28 cellular contexts compared by ENCODE assay signal in the genomic region with DNA sequence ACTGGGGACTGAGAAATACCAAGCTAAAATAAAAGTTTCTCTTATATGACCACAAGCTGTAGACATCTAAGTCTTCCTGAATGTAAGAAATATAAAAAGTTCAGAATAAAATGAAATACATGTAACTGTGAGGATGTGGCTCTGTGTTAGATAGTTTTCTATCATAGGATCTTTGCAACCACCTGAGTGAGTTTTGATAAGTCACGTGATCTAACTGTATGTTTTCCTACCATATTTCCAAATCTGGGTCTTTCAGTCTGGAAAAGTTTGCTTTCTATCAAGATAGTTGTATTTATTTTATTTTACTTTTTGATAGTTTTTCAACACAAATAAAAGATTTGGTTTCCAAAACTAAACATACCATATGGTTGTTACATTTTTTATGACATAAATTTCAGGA.
"Had no signal": no experiment of that assay in that cellular context is flagged by ENCODE, and none has a peak within 500 bp of the region (broad histone marks: within the 10 kb centered on the region; RNA-seq: fewer than 3 reads in every experiment).

No MANE protein-coding gene starts in this region.

- H3K27ac Mint-ChIP-seq: stimulated activated effector memory CD8-positive, alpha-beta T cell treated with anti-CD3 and anti-CD28 coated beads, Interleukin-12 subunit alpha, Interleukin-12 subunit beta, amount 100 ng/mL, for 72 hours; stimulated activated memory B cell treated with anti-CD40 and anti-IgM and Interleukin-4, amounts not matched to agents 10 μg/mL and 1 μg/mL and 100 μg/mL, for 72 hours; stimulated activated naive B cell treated with anti-CD40 and anti-IgM and Interleukin-4, amounts not matched to agents 10 μg/mL and 1 μg/mL and 100 μg/mL, for 72 hours; stimulated activated naive CD8-positive, alpha-beta T cell treated with anti-CD3 and anti-CD28 coated beads, Interleukin-15, amount 100 ng/mL, for 72 hours; stimulated activated naive CD8-positive, alpha-beta T cell treated with anti-CD3 and anti-CD28 coated beads, Interleukin-15, Interleukin-2, amounts not matched to agents 100 ng/mL and 50 ng/mL, for 24 hours; type B pancreatic cell had no signal

- FAIRE-seq: urothelium cell line had no signal

- H3K36me3 ChIP-seq: stomach, suprapubic skin, thoracic aorta, thyroid gland, tibial artery, tibial nerve, transverse colon, upper lobe of left lung, upper lobe of right lung, uterus, vagina had no signal

- H3K27ac ChIP-seq: stomach, suprapubic skin, testis, thoracic aorta, thyroid gland, tibial artery, tibial nerve, transverse colon, upper lobe of left lung, upper lobe of right lung, uterus, vagina had no signal

- H3K4me1 Mint-ChIP-seq: stimulated activated effector memory CD8-positive, alpha-beta T cell treated with anti-CD3 and anti-CD28 coated beads, Interleukin-12 subunit alpha, Interleukin-12 subunit beta, amount 100 ng/mL, for 72 hours; stimulated activated memory B cell treated with anti-CD40 and anti-IgM and Interleukin-4, amounts not matched to agents 10 μg/mL and 1 μg/mL and 100 μg/mL, for 72 hours; stimulated activated naive B cell treated with anti-CD40 and anti-IgM and Interleukin-4, amounts not matched to agents 10 μg/mL and 1 μg/mL and 100 μg/mL, for 72 hours; stimulated activated naive CD8-positive, alpha-beta T cell treated with anti-CD3 and anti-CD28 coated beads, Interleukin-15, amount 100 ng/mL, for 72 hours had no signal

- H3K27me3 Mint-ChIP-seq: stimulated activated memory B cell treated with anti-CD40 and anti-IgM and Interleukin-4, amounts not matched to agents 10 μg/mL and 1 μg/mL and 100 μg/mL, for 72 hours; stimulated activated naive B cell treated with anti-CD40 and anti-IgM and Interleukin-4, amounts not matched to agents 10 μg/mL and 1 μg/mL and 100 μg/mL, for 72 hours; stimulated activated naive CD8-positive, alpha-beta T cell treated with anti-CD3 and anti-CD28 coated beads, Interleukin-15, amount 100 ng/mL, for 72 hours; stimulated activated naive CD8-positive, alpha-beta T cell treated with anti-CD3 and anti-CD28 coated beads, Interleukin-15, Interleukin-2, amounts not matched to agents 100 ng/mL and 50 ng/mL, for 24 hours; type B pancreatic cell had no signal

- H3K9me3 ChIP-seq: stomach, suprapubic skin, testis, thoracic aorta, thyroid gland, tibial artery, tibial nerve, transverse colon, upper lobe of left lung, uterus, vagina had no signal

- H3K36me3 Mint-ChIP-seq: stimulated activated effector memory CD8-positive, alpha-beta T cell treated with anti-CD3 and anti-CD28 coated beads, Interleukin-12 subunit alpha, Interleukin-12 subunit beta, amount 100 ng/mL, for 72 hours; stimulated activated memory B cell treated with anti-CD40 and anti-IgM and Interleukin-4, amounts not matched to agents 10 μg/mL and 1 μg/mL and 100 μg/mL, for 72 hours; stimulated activated naive B cell treated with anti-CD40 and anti-IgM and Interleukin-4, amounts not matched to agents 10 μg/mL and 1 μg/mL and 100 μg/mL, for 72 hours; type B pancreatic cell had no signal

- ATAC-seq: stimulated activated effector memory CD8-positive, alpha-beta T cell treated with anti-CD3 and anti-CD28 coated beads, Interleukin-12 subunit alpha, Interleukin-12 subunit beta, amount 100 ng/mL, for 72 hours; stimulated activated memory B cell treated with anti-CD40 and anti-IgM and Interleukin-4, amounts not matched to agents 10 μg/mL and 1 μg/mL and 100 μg/mL, for 72 hours; stimulated activated naive B cell treated with anti-CD40 and anti-IgM and Interleukin-4, amounts not matched to agents 10 μg/mL and 1 μg/mL and 100 μg/mL, for 72 hours; stimulated activated naive CD8-positive, alpha-beta T cell treated with anti-CD3 and anti-CD28 coated beads, Interleukin-15, amount 100 ng/mL, for 72 hours; stimulated activated naive CD8-positive, alpha-beta T cell treated with anti-CD3 and anti-CD28 coated beads, Interleukin-15, Interleukin-2, amounts not matched to agents 100 U/mL and 50 U/mL, for 24 hours; upper lobe of right lung had no signal

- DNase-seq: stimulated activated CD4-positive, alpha-beta T cell treated with anti-CD3 and anti-CD28 coated beads, Interleukin-4, amount 100 ng/mL, for 1 hour; stimulated activated CD4-positive, alpha-beta T cell treated with anti-CD3 and anti-CD28 coated beads, Interleukin-4, amount 100 ng/mL, for 24 hours; stimulated activated CD4-positive, alpha-beta T cell treated with anti-CD3 and anti-CD28 coated beads, Interleukin-4, amount 100 ng/mL, for 4 hours; stimulated activated CD8-positive, alpha-beta memory T cell treated with anti-CD3 and anti-CD28 coated beads, Interleukin-4, amount 100 ng/mL, for 48 hours; stimulated activated naive B cell treated with anti-CD40 and anti-IgM and Interleukin-4, amounts not matched to agents 10 μg/mL and 1 μg/mL and 100 μg/mL, for 72 hours; stimulated activated naive CD4-positive, alpha-beta T cell; stimulated activated naive CD4-positive, alpha-beta T cell treated with Interleukin-2 at 50 U/mL for 16 hours; stimulated activated naive CD8-positive, alpha-beta T cell treated with anti-CD3 and anti-CD28 coated beads, Interleukin-15, amount 100 ng/mL, for 72 hours; stimulated activated naive CD8-positive, alpha-beta T cell treated with anti-CD3 and anti-CD28 coated beads, Interleukin-15, Interleukin-2, amounts not matched to agents 100 U/mL and 50 U/mL, for 24 hours; stomach; substantia nigra; testis; thyroid gland; tibial artery; transverse colon; trophoblast cell; upper lobe of left lung; upper lobe of right lung; uterus had no signal

- H3K27me3 ChIP-seq: stomach, suprapubic skin, testis, thyroid gland, tibial artery, tibial nerve, transverse colon, upper lobe of left lung, upper lobe of right lung, uterus, vagina had no signal

- H3K9me3 Mint-ChIP-seq: stimulated activated memory B cell treated with anti-CD40 and anti-IgM and Interleukin-4, amounts not matched to agents 10 μg/mL and 1 μg/mL and 100 μg/mL, for 72 hours; stimulated activated naive CD8-positive, alpha-beta T cell treated with anti-CD3 and anti-CD28 coated beads, Interleukin-15, amount 100 ng/mL, for 72 hours; stimulated activated naive CD8-positive, alpha-beta T cell treated with anti-CD3 and anti-CD28 coated beads, Interleukin-15, Interleukin-2, amounts not matched to agents 100 ng/mL and 50 ng/mL, for 24 hours; type B pancreatic cell had no signal

- H3K4me3 Mint-ChIP-seq: stimulated activated effector memory CD8-positive, alpha-beta T cell treated with anti-CD3 and anti-CD28 coated beads, Interleukin-12 subunit alpha, Interleukin-12 subunit beta, amount 100 ng/mL, for 72 hours; stimulated activated memory B cell treated with anti-CD40 and anti-IgM and Interleukin-4, amounts not matched to agents 10 μg/mL and 1 μg/mL and 100 μg/mL, for 72 hours; stimulated activated naive B cell treated with anti-CD40 and anti-IgM and Interleukin-4, amounts not matched to agents 10 μg/mL and 1 μg/mL and 100 μg/mL, for 72 hours; stimulated activated naive CD8-positive, alpha-beta T cell treated with anti-CD3 and anti-CD28 coated beads, Interleukin-15, amount 100 ng/mL, for 72 hours; stimulated activated naive CD8-positive, alpha-beta T cell treated with anti-CD3 and anti-CD28 coated beads, Interleukin-15, Interleukin-2, amounts not matched to agents 100 ng/mL and 50 ng/mL, for 24 hours; type B pancreatic cell had no signal

- H3K4me3 ChIP-seq: stomach, suprapubic skin, testis, thoracic aorta, thyroid gland, tibial artery, tibial nerve, transverse colon, upper lobe of left lung, upper lobe of right lung, uterus, vagina had no signal

- H3K4me1 ChIP-seq: stomach, suprapubic skin, testis, thyroid gland, tibial artery, tibial nerve, transverse colon, upper lobe of left lung, upper lobe of right lung, uterus, vagina had no signal
